Comparison of ENCODE assay signal across 18 cellular contexts in the genomic region with DNA sequence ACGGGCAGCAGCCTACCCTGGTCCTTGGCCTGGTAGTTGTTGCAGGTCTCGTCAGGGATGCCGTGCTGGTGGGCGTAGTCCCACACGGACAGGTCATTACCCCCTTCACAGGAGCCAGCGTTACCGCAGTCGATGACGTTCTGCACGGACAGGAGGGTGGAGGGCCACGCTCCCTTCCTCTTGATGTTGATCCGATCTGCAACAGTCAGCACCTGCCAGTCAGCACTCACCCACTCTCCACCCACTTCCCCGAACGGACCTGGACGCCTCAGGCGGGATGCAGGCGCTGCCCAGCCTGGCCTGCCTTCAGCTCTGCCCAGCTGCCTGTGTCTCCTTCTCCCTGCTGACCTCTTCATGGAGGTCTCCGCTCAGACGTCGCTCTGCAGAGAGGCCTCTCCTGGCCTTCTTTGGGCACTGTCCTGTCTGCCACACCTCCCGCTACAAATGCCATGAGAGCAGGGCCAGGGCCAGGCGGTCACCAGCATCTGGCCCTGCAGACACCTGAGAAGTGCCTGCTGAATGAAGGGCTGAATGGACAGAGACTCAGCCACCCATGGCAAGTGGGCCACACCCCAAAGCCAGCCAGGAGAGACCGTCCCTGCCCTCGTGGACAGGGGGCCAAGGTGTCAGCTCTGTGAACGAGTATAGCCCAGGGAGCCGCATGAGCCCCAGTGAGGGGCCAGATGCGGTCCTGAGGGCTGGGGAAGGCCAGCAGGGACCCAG. TPM values are rescaled to one million over a fixed set of nuclear protein-coding genes. Genes with fewer than 3 reads are reported as not detected.
"Had no signal": no experiment of that assay in that cellular context is flagged by ENCODE, and none has a peak within 500 bp of the region (broad histone marks: within the 10 kb centered on the region; RNA-seq: fewer than 3 reads in every experiment).

No MANE protein-coding gene starts in this region.

- H3K9me3 ChIP-seq: prostate gland had no signal

- H2AFZ ChIP-seq: hepatocyte had no signal

- H3K27me3 ChIP-seq: cardiac muscle cell, hepatocyte had no signal

- H3K4me3 Mint-ChIP-seq: nephron; stimulated activated naive CD8-positive, alpha-beta T cell treated with anti-CD3 and anti-CD28 coated beads, Interleukin-15, amount 100 ng/mL, for 72 hours; type B pancreatic cell had no signal

- H3K9me3 Mint-ChIP-seq: activated naive CD4-positive, alpha-beta T cell treated with anti-CD3 and anti-CD28 coated beads, Interleukin-2, amount 50 U/mL, for 72 hours; activated T-helper 2 cell treated with anti-CD3 and anti-CD28 coated beads, Interferon-gamma antibody, Interleukin-2, Interleukin-4, amounts not matched to agents 10 μg/mL and 5 μg/mL and 100 μg/mL, durations not matched to agents 14 hours and 24 hours and 36 hours; nephron; stimulated activated naive CD8-positive, alpha-beta T cell treated with anti-CD3 and anti-CD28 coated beads, Interleukin-15, amount 100 ng/mL, for 72 hours; type B pancreatic cell had no signal

- H3K27ac Mint-ChIP-seq: activated T-helper 2 cell treated with anti-CD3 and anti-CD28 coated beads, Interferon-gamma antibody, Interleukin-2, Interleukin-4, amounts not matched to agents 10 μg/mL and 5 μg/mL and 100 μg/mL, durations not matched to agents 14 hours and 24 hours and 36 hours; nephron; stimulated activated naive CD8-positive, alpha-beta T cell treated with anti-CD3 and anti-CD28 coated beads, Interleukin-15, amount 100 ng/mL, for 72 hours; type B pancreatic cell had no signal

- ATAC-seq: activated naive CD4-positive, alpha-beta T cell treated with anti-CD3 and anti-CD28 coated beads, Interleukin-2, amount 50 U/mL, for 72 hours; esophagus mucosa; right cardiac atrium; stimulated activated naive CD8-positive, alpha-beta T cell treated with anti-CD3 and anti-CD28 coated beads, Interleukin-15, amount 100 ng/mL, for 72 hours had no signal

- H3K27ac ChIP-seq: cardiac muscle cell, hepatocyte, prostate gland had no signal

- H3K4me3 ChIP-seq: cardiac muscle cell, hepatocyte, prostate gland had no signal

- DNase-seq: activated CD4-positive, CD25-positive, alpha-beta regulatory T cell treated with anti-CD3 and anti-CD28 coated beads, Interleukin-2, amount 50 U/mL, for 72 hours; mesenchymal stem cell; occipital lobe; right cardiac atrium; small intestine; stimulated activated CD4-positive, alpha-beta T cell treated with anti-CD3 and anti-CD28 coated beads, Interleukin-4, amount 100 ng/mL, for 4 hours; stimulated activated naive CD8-positive, alpha-beta T cell treated with anti-CD3 and anti-CD28 coated beads, Interleukin-15, amount 100 ng/mL, for 72 hours; T-helper 1 cell had no signal

- FAIRE-seq: colon, small intestine had no signal

- H3K4me2 ChIP-seq: hepatocyte had no signal

- H3K27me3 Mint-ChIP-seq: stimulated activated naive CD8-positive, alpha-beta T cell treated with anti-CD3 and anti-CD28 coated beads, Interleukin-15, amount 100 ng/mL, for 72 hours; type B pancreatic cell had no signal

RNA-seq across cellular contexts. Expression of gene TUBB1, which starts 17.6 kb away (rescaled TPM):
- total RNA-seq: activated T-helper 2 cell treated with anti-CD3 and anti-CD28 coated beads, Interferon-gamma antibody, Interleukin-2, Interleukin-4, amounts not matched to agents 10 μg/mL and 5 μg/mL and 100 μg/mL, durations not matched to agents 14 hours and 24 hours and 36 hours; esophagus mucosa; kidney epithelial cell; prostate gland had no signal
- polyA plus RNA-seq: cardiac muscle cell had no signal
